ENCODE assay signal across 9 cellular contexts in the genomic region with DNA sequence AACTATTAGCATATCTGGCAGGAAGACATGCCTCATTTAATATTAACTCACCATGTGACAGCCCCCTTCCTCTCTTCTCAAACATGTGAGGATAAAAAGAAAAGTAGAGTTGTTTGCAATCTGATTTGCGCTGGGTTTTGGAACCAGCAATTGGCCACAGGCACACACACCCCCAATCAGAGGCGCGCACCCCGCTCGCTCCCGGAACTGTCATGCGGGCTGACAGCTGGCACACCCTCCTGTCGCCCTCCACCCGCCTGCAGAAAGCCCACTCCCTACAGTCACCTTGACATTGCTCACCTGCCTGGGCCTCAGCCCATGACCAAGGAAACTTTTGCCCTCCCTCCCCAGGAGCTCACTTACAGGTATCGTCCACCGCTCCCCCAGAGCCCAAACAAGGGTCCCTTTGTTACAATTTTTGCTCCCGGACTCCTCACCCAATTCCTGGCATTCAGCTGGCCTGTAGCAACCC. TPM values are rescaled to one million over a fixed set of nuclear protein-coding genes. Genes with fewer than 3 reads are reported as not detected.
DNase-seq lines count a peak whose midpoint lies in the region; ATAC-seq and TF ChIP-seq lines count a peak whose summit lies in the region.
"Had no signal": no experiment of that assay in that cellular context is flagged by ENCODE, and none has a peak within 500 bp of the region (broad histone marks: within the 10 kb centered on the region; RNA-seq: fewer than 3 reads in every experiment).

No MANE protein-coding gene starts in this region.

- no peak for TF ChIP-seq POLR2A in ovary (IDR thresholded peaks at IDR 0.05)

- peak overlapping the region; percentile 74 to 95 (median 93) for H3K27ac Mint-ChIP-seq in IgD-negative memory B cell
- H3K27ac Mint-ChIP-seq in activated CD4-positive, alpha-beta memory T cell treated with anti-CD3 and anti-CD28 coated beads, Interleukin-2, amount 10 ng/mL, durations not matched to agents 7 days and 5 days, result no peak overlapping the region

- 3 to 6% (median 3%) methylated on average over 12 of the region's 12 CpGs for WGBS in ovary, 3 donors

- H3K27ac ChIP-seq in BLaER1 (no peak overlapping the region), cardiac muscle cell (no peak overlapping the region), ovary (peak overlapping the region; percentile 78 to 97)
- H3K27ac ChIP-seq: HL-60 had no signal

- peak overlapping the region; percentile 87 for H3K4me3 ChIP-seq in BLaER1
- H3K4me3 ChIP-seq in cardiac muscle cell, result peak overlapping the region; percentile 92
- H3K4me3 ChIP-seq in ovary, result peak overlapping the region; percentile 79

- no peaks in the 10 kb centered on the region for H3K36me3 Mint-ChIP-seq in IgD-negative memory B cell
- H3K36me3 Mint-ChIP-seq in activated CD4-positive, alpha-beta memory T cell treated with anti-CD3 and anti-CD28 coated beads, Interleukin-2, amount 10 ng/mL, durations not matched to agents 7 days and 5 days (ENCODE audit: low read depth), result peaks cover 5% of the 10 kb centered on the region

- H3K4me3 Mint-ChIP-seq in IgD-negative memory B cell, result peak overlapping the region; percentile 94 to 99 (median 98)
- H3K4me3 Mint-ChIP-seq in activated CD4-positive, alpha-beta memory T cell treated with anti-CD3 and anti-CD28 coated beads, Interleukin-2, amount 10 ng/mL, durations not matched to agents 7 days and 5 days, result peak overlapping the region; percentile 37

- intact Hi-C loops in ovary (cut with DNase I), result loop anchor here in 2 of 4 donors (2.0 to 10.0 kb wide), 6 partner anchors 42 to 104 kb away; no protein-coding TSS in a partner anchor

- no peaks in the 10 kb centered on the region for H3K9me3 Mint-ChIP-seq in IgD-negative memory B cell
- H3K9me3 Mint-ChIP-seq in activated CD4-positive, alpha-beta memory T cell treated with anti-CD3 and anti-CD28 coated beads, Interleukin-2, amount 10 ng/mL, durations not matched to agents 7 days and 5 days, result no peaks in the 10 kb centered on the region

- peaks cover 9 to 20% (median 13%) of the 10 kb centered on the region in 3 donors for H3K4me1 Mint-ChIP-seq in IgD-negative memory B cell
- H3K4me1 Mint-ChIP-seq in activated CD4-positive, alpha-beta memory T cell treated with anti-CD3 and anti-CD28 coated beads, Interleukin-2, amount 10 ng/mL, durations not matched to agents 7 days and 5 days, result peaks cover 10% of the 10 kb centered on the region

- H3K27me3 Mint-ChIP-seq in IgD-negative memory B cell, result no peaks in the 10 kb centered on the region
- peaks cover 36% of the 10 kb centered on the region for H3K27me3 Mint-ChIP-seq in activated CD4-positive, alpha-beta memory T cell treated with anti-CD3 and anti-CD28 coated beads, Interleukin-2, amount 10 ng/mL, durations not matched to agents 7 days and 5 days

- TF ChIP-seq CTCF in cardiac muscle cell (IDR thresholded peaks at IDR 0.05; ENCODE audit: low read depth, low read length), result no peak
- no peak for TF ChIP-seq CTCF in ovary (IDR thresholded peaks at IDR 0.05)

- ATAC-seq in HG02973 (IDR thresholded peaks at IDR 0.05; ENCODE audit: unreplicated experiment) (no peak), GM21825 (IDR thresholded peaks at IDR 0.05; ENCODE audit: unreplicated experiment) (no peak)

- CTCF ChIA-PET in activated CD4-positive, alpha-beta memory T cell treated with anti-CD3 and anti-CD28 coated beads, Interleukin-2, amount 10 ng/mL, durations not matched to agents 7 days and 5 days (lab: Charles Lee), result interaction anchor here (2.4 kb wide), 1 partner anchor 8 kb away, joined by 12 read pairs; no protein-coding TSS in a partner anchor

- H3K4me2 ChIP-seq in BLaER1, result peak overlapping the region; percentile 96

- no peak for DNase-seq in activated CD4-positive, alpha-beta memory T cell treated with anti-CD3 and anti-CD28 coated beads, Interleukin-2, amount 10 ng/mL, durations not matched to agents 7 days and 5 days
- DNase-seq in cardiac muscle cell (ENCODE audit: low read depth in 1 of 2, low spot score in 1 of 2), result peak in 1 of 2 donors; percentile 19
- peak; percentile 49 to 69 (median 53) for DNase-seq in ovary
- no peak for DNase-seq in ecto neural progenitor cell (ENCODE audit: low spot score)

- H3K36me3 ChIP-seq in BLaER1 (no peaks in the 10 kb centered on the region), cardiac muscle cell (no peaks in the 10 kb centered on the region), ovary (no peaks in the 10 kb centered on the region)

- TF ChIP-seq EP300 in ovary (IDR thresholded peaks at IDR 0.05), result no peak

- H3K27me3 ChIP-seq in BLaER1 (peaks cover 20% of the 10 kb centered on the region), cardiac muscle cell (no peaks in the 10 kb centered on the region), ovary (no peaks in the 10 kb centered on the region)

- H3K9ac ChIP-seq in BLaER1, result peak overlapping the region; percentile 81

- POLR2A ChIA-PET in activated CD4-positive, alpha-beta memory T cell treated with anti-CD3 and anti-CD28 coated beads, Interleukin-2, amount 10 ng/mL, durations not matched to agents 7 days and 5 days (lab: Charles Lee), result no interaction called here

- no peaks in the 10 kb centered on the region for H3K9me3 ChIP-seq in BLaER1
- no peaks in the 10 kb centered on the region for H3K9me3 ChIP-seq in cardiac muscle cell (ENCODE audit: low read depth)
- H3K9me3 ChIP-seq in ovary, result no peaks in the 10 kb centered on the region

- H4K20me1 ChIP-seq in BLaER1, result no peaks in the 10 kb centered on the region

- H3K4me1 ChIP-seq in BLaER1 (peaks cover 8% of the 10 kb centered on the region), cardiac muscle cell (ENCODE audit: low read depth) (peaks cover 33% of the 10 kb centered on the region), ovary (ENCODE audit: insufficient read depth) (no peaks in the 10 kb centered on the region)

RNA-seq across cellular contexts. Expression of a gene that starts 1.1 kb away (rescaled TPM):
- polyA plus RNA-seq in IgD-negative memory B cell (114 TPM), cardiac muscle cell (19.6 and 30.6 TPM in 2 replicates), ovary (10 to 100 TPM; 11.5 to 35.5 TPM)
- not detected for total RNA-seq in activated CD4-positive, alpha-beta memory T cell treated with anti-CD3 and anti-CD28 coated beads, Interleukin-2, amount 10 ng/mL, durations not matched to agents 7 days and 5 days
- total RNA-seq in cardiac muscle cell (12.0 and 33.5 TPM in 2 replicates), ovary (10 to 100 TPM; 23.8 to 56.8 (median 40.9) TPM)

Comparison
In these comparisons a context has a peak if more than half of its experiments do, and no peak if none do; other contexts are left out.
1. H3K27ac ChIP-seq: peak in ovary (2 of 2); none in BLaER1 (single experiment) and cardiac muscle cell (single experiment).
2. DNase-seq: peak in ovary (5 of 5); none in activated CD4-positive, alpha-beta memory T cell treated with anti-CD3 and anti-CD28 coated beads, Interleukin-2, amount 10 ng/mL, durations not matched to agents 7 days and 5 days (single experiment) and ecto neural progenitor cell (single experiment).
3. RNA of a gene that starts 1.1 kb away (total RNA-seq): 23.8 to 56.8 TPM in ovary and 12.0 to 33.5 TPM in cardiac muscle cell; not detected in activated CD4-positive, alpha-beta memory T cell treated with anti-CD3 and anti-CD28 coated beads, Interleukin-2, amount 10 ng/mL, durations not matched to agents 7 days and 5 days; every median in the first group is over 10 times any median in the second.
4. Peak in every context shown above with its lines, with median percentiles within 50 percentile points of each other: H3K4me3 ChIP-seq.